ENCODE assay signal across 1 cellular context in genomic region chr19:39833160-39833463, GRCh38.
TF ChIP-seq lines count a peak whose summit lies in the region.

No MANE protein-coding gene starts in this region.

TF ChIP-seq in K562, 482 proteins besides CTCF, POLR2A, EP300 and RAD21:
- TF ChIP-seq, protein P1, sequence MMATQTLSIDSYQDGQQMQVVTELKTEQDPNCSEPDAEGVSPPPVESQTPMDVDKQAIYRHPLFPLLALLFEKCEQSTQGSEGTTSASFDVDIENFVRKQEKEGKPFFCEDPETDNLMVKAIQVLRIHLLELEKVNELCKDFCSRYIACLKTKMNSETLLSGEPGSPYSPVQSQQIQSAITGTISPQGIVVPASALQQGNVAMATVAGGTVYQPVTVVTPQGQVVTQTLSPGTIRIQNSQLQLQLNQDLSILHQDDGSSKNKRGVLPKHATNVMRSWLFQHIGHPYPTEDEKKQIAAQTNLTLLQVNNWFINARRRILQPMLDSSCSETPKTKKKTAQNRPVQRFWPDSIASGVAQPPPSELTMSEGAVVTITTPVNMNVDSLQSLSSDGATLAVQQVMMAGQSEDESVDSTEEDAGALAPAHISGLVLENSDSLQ (IDR thresholded peaks at IDR 0.05) = no peak
- no peak for TF ChIP-seq NR2C2 (CRISPR knock-in tag; IDR thresholded peaks at IDR 0.05)
- TF ChIP-seq NR2C2 (tag; IDR thresholded peaks at IDR 0.05) = peak; percentile 28; the same call in 1 of the 2 replicates
